24 cellular contexts compared by ENCODE assay signal in genomic region chr1:99917214-99917613, GRCh38.
"Had no signal": no experiment of that assay in that cellular context is flagged by ENCODE, and none has a peak within 500 bp of the region (broad histone marks: within the 10 kb centered on the region; RNA-seq: fewer than 3 reads in every experiment).

No MANE protein-coding gene starts in this region.

- H3K4me1 ChIP-seq: colonic mucosa, foreskin keratinocyte, gastroesophageal sphincter, psoas muscle, right lobe of liver, testis, tibial artery had no signal

- H3K27ac ChIP-seq: colonic mucosa, esophagus muscularis mucosa, foreskin keratinocyte, gastroesophageal sphincter, ovary, psoas muscle, right lobe of liver, stomach, testis, tibial artery had no signal

- H3K9me3 ChIP-seq: colonic mucosa, esophagus muscularis mucosa, gastroesophageal sphincter, heart right ventricle, ovary, psoas muscle, right lobe of liver, stomach, testis, tibial artery had no signal

- H3K4me3 ChIP-seq: colonic mucosa, esophagus muscularis mucosa, gastroesophageal sphincter, lung, ovary, psoas muscle, right lobe of liver, stomach, testis, tibial artery had no signal

- DNase-seq: colonic mucosa; effector memory CD4-positive, alpha-beta T cell; foreskin keratinocyte; heart right ventricle; hippocampal formation; left colon; natural killer cell; occipital lobe; ovary; posterior cingulate gyrus; psoas muscle; right lobe of liver; small intestine; stimulated activated CD4-positive, alpha-beta T cell treated with anti-CD3 and anti-CD28 coated beads, Interleukin-12 subunit alpha, Interleukin-12 subunit beta, amount 100 ng/mL, for 4 hours; stimulated activated CD4-positive, alpha-beta T cell treated with anti-CD3 and anti-CD28 coated beads, Interleukin-1b, Interleukin-23, amount 100 ng/mL, for 48 hours; stimulated activated CD4-positive, alpha-beta T cell treated with anti-CD3 and anti-CD28 coated beads, Interleukin-4, amount 100 ng/mL, for 1 hour; stimulated activated CD8-positive, alpha-beta memory T cell treated with anti-CD3 and anti-CD28 coated beads, Interleukin-4, amount 100 ng/mL, for 48 hours; stimulated activated naive CD4-positive, alpha-beta T cell; stomach; testis; tibial artery had no signal

- H3K27me3 ChIP-seq: colonic mucosa, esophagus muscularis mucosa, foreskin keratinocyte, gastroesophageal sphincter, heart right ventricle, ovary, right lobe of liver, stomach, testis, tibial artery had no signal

- H3K36me3 ChIP-seq: colonic mucosa, ovary had no signal

- ATAC-seq: foreskin keratinocyte, gastroesophageal sphincter, left colon, natural killer cell, psoas muscle, right lobe of liver had no signal
